ENCODE assay signal across 1 cellular context in the genomic region with DNA sequence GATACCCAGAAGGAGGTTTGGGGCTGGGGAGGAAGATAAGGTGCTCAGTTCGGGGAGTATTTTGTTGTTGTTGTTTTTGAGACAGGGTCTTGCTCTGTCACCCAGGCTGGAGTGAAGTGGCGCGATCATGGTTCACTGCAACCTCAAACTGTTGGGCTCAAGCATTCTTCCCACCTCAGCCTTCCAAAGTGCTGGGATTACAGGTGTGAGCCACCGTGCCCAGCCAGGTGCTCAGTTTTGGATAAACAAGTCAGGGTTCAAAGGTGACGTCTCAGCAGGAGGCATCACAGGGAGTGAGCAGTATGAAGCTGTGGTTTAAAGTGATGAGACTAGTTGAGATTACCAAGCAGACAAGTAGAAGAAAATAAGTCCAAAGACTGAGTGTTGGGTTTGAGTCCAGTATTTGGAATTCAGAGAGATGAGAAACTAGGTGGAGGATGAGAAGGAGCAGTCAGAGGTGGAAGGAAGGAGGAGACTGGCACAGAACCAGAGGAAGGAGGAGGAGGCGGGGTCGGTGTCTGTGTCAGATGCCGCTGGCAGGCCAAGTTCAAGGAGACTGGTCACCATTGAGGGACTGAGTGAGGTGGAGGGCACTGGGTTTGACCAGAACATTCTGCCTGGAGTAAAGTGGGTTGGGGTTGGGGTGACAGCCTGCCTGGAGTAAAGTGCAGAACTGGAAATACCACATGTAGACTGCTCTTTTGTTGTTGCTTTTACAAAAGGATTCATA.
TF ChIP-seq lines count a peak whose summit lies in the region.

No MANE protein-coding gene starts in this region.

TF ChIP-seq in K562, 482 proteins besides CTCF, POLR2A, EP300 and RAD21:
- no peak for TF ChIP-seq PTTG1 (tag; IDR thresholded peaks at IDR 0.05; ENCODE audit: low read depth)
- TF ChIP-seq, protein P1, sequence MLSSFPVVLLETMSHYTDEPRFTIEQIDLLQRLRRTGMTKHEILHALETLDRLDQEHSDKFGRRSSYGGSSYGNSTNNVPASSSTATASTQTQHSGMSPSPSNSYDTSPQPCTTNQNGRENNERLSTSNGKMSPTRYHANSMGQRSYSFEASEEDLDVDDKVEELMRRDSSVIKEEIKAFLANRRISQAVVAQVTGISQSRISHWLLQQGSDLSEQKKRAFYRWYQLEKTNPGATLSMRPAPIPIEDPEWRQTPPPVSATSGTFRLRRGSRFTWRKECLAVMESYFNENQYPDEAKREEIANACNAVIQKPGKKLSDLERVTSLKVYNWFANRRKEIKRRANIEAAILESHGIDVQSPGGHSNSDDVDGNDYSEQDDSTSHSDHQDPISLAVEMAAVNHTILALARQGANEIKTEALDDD (IDR thresholded peaks at IDR 0.05), result peak; percentile 37; the same call in 1 of the 2 replicates
- TF ChIP-seq TAF9B (IDR thresholded peaks at IDR 0.05; ENCODE audit: partially characterized antibody), result no peak
- TF ChIP-seq, protein P2, sequence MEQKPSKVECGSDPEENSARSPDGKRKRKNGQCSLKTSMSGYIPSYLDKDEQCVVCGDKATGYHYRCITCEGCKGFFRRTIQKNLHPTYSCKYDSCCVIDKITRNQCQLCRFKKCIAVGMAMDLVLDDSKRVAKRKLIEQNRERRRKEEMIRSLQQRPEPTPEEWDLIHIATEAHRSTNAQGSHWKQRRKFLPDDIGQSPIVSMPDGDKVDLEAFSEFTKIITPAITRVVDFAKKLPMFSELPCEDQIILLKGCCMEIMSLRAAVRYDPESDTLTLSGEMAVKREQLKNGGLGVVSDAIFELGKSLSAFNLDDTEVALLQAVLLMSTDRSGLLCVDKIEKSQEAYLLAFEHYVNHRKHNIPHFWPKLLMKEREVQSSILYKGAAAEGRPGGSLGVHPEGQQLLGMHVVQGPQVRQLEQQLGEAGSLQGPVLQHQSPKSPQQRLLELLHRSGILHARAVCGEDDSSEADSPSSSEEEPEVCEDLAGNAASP (IDR thresholded peaks at IDR 0.05), result no peak
- TF ChIP-seq CEBPG (CRISPR knock-in tag; IDR thresholded peaks at IDR 0.05), result no peak
- TF ChIP-seq CEBPG (tag; conservative IDR thresholded peaks at IDR 0.05 in 1 of 2, IDR thresholded peaks at IDR 0.05 in 1 of 2), result no peak
